ENCODE assay signal across 27 cellular contexts in genomic region chr3:107621465-107621864, GRCh38.
"Had no signal": no experiment of that assay in that cellular context is flagged by ENCODE, and none has a peak within 500 bp of the region (broad histone marks: within the 10 kb centered on the region; RNA-seq: fewer than 3 reads in every experiment).

No MANE protein-coding gene starts in this region.

- H3K4me3 Mint-ChIP-seq: activated CD4-positive, alpha-beta memory T cell treated with anti-CD3 and anti-CD28 coated beads, Interleukin-2, amount 10 ng/mL, durations not matched to agents 7 days and 5 days; activated naive CD4-positive, alpha-beta T cell treated with anti-CD3 and anti-CD28 coated beads, Interleukin-2, amount 50 U/mL, for 24 hours; brain; central memory CD8-positive, alpha-beta T cell; T-helper 2 cell treated with Interferon-gamma antibody and Interleukin-4, amounts not matched to agents 5 μg/mL and 100 μg/mL, for 36 hours had no signal

- H3K27me3 Mint-ChIP-seq: activated CD4-positive, alpha-beta memory T cell treated with anti-CD3 and anti-CD28 coated beads, Interleukin-2, amount 10 ng/mL, durations not matched to agents 7 days and 5 days; activated naive CD4-positive, alpha-beta T cell treated with anti-CD3 and anti-CD28 coated beads, Interleukin-2, amount 50 U/mL, for 24 hours; brain; central memory CD8-positive, alpha-beta T cell had no signal

- H3K4me1 Mint-ChIP-seq: activated CD4-positive, alpha-beta memory T cell treated with anti-CD3 and anti-CD28 coated beads, Interleukin-2, amount 10 ng/mL, durations not matched to agents 7 days and 5 days had no signal

- H3K9me3 ChIP-seq: MG63, SJSA1 had no signal

- H3K36me3 ChIP-seq: MG63, SJSA1 had no signal

- H3K27me3 ChIP-seq: MG63, SJSA1 had no signal

- ATAC-seq: PC-3, SK-N-SH treated with all-trans-retinoic acid at 6 μM for 48 hours had no signal

- H3K9me3 Mint-ChIP-seq: activated CD4-positive, alpha-beta memory T cell treated with anti-CD3 and anti-CD28 coated beads, Interleukin-2, amount 10 ng/mL, durations not matched to agents 7 days and 5 days; activated naive CD4-positive, alpha-beta T cell treated with anti-CD3 and anti-CD28 coated beads, Interleukin-2, amount 50 U/mL, for 24 hours; central memory CD8-positive, alpha-beta T cell; T-helper 2 cell treated with Interferon-gamma antibody and Interleukin-4, amounts not matched to agents 5 μg/mL and 100 μg/mL, for 36 hours had no signal

- H3K4me1 ChIP-seq: SJSA1 had no signal

- H3K27ac Mint-ChIP-seq: activated CD4-positive, alpha-beta memory T cell treated with anti-CD3 and anti-CD28 coated beads, Interleukin-2, amount 10 ng/mL, durations not matched to agents 7 days and 5 days; activated naive CD4-positive, alpha-beta T cell treated with anti-CD3 and anti-CD28 coated beads, Interleukin-2, amount 50 U/mL, for 24 hours; T-helper 2 cell treated with Interferon-gamma antibody and Interleukin-4, amounts not matched to agents 5 μg/mL and 100 μg/mL, for 36 hours had no signal

- H3K27ac ChIP-seq: SJSA1 had no signal

- H3K4me3 ChIP-seq: MG63, SJSA1 had no signal

- DNase-seq: activated CD4-positive, alpha-beta memory T cell treated with anti-CD3 and anti-CD28 coated beads, Interleukin-2, amount 10 ng/mL, durations not matched to agents 7 days and 5 days; activated CD4-positive, alpha-beta T cell treated with anti-CD3 and anti-CD28 coated beads, Interleukin-2, amount 50 U/mL, for 1 hour; activated CD4-positive, CD25-positive, alpha-beta regulatory T cell treated with anti-CD3 and anti-CD28 coated beads, Interleukin-2, amount 50 U/mL, for 72 hours; activated effector memory CD4-positive, alpha-beta T cell treated with Interleukin-2 at 50 U/mL for 16 hours; activated naive CD4-positive, alpha-beta T cell; activated T-cell treated with anti-CD3 and anti-CD28 coated beads for 4 hours; amygdala; IMR-90; KBM-7; MG63; NCI-H1105; NCI-H1436; NCI-H1694 treated with DMSO at 0.1 percent for 48 hours; NCI-H2029 treated with DMSO at 0.1 percent for 48 hours; NCI-H345; NCI-H510A; NCI-H526 treated with DMSO at 0.1 percent for 48 hours; NCI-H82; PC-3; SHP77; SW 1271 had no signal
